In genomic region chr16:48354877-48355585, GRCh38 we compare ENCODE assay signal across 32 cellular contexts. TPM values are rescaled to one million over a fixed set of nuclear protein-coding genes. Genes with fewer than 3 reads are reported as not detected.
A peak's percentile ranks its signal among the peaks of the same experiment; 100 is the strongest.
DNase-seq lines count a peak whose midpoint lies in the region; ATAC-seq, FAIRE-seq and TF ChIP-seq lines count a peak whose summit lies in the region.
"Had no signal": no experiment of that assay in that cellular context is flagged by ENCODE, and none has a peak within 500 bp of the region (broad histone marks: within the 10 kb centered on the region; RNA-seq: fewer than 3 reads in every experiment).

No MANE protein-coding gene starts in this region.

- POLR2A ChIA-PET in HepG2 (lab: Yijun Ruan, JAX), result interaction anchor here (0.8 to 2.8 kb wide), 3 partner anchors 10 to 276 kb away, joined by 3 to 9 read pairs (median 4); no protein-coding TSS in a partner anchor

- WGBS in HepG2 (ENCODE audit: low lambda C conversion rate), result 97% methylated on average over 9 of the region's 9 CpGs
- WGBS in right lobe of liver (ENCODE audit: insufficient coverage, low coverage, low lambda C conversion rate, missing lambda C conversion rate), result 91% methylated on average over 7 of the region's 9 CpGs

- H3K79me2 ChIP-seq in HepG2 (ENCODE audit: insufficient read depth, low read length), result peaks cover 20% of the 10 kb centered on the region

- TF ChIP-seq RAD21 in HepG2 (CRISPR knock-in tag; IDR thresholded peaks at IDR 0.05), result no peak

- H3K27me3 Mint-ChIP-seq in activated naive CD8-positive, alpha-beta T cell, result no peaks in the 10 kb centered on the region
- H3K27me3 Mint-ChIP-seq in progenitor cell of endocrine pancreas (no peaks in the 10 kb centered on the region), type B pancreatic cell (no peaks in the 10 kb centered on the region)
- H3K27me3 Mint-ChIP-seq: activated CD4-positive, alpha-beta memory T cell treated with anti-CD3 and anti-CD28 coated beads for 36 hours had no signal

- no peak overlapping the region for H2AFZ ChIP-seq in HepG2 (ENCODE audit: low read length)
- H2AFZ ChIP-seq: neural progenitor cell had no signal

- DNase-seq in HepG2 (ENCODE audit: low spot score), result no peak
- DNase-seq in right lobe of liver, result no peak
- no peak for DNase-seq in progenitor cell of endocrine pancreas (ENCODE audit: low spot score, unreplicated experiment)
- no peak for DNase-seq in type B pancreatic cell (ENCODE audit: extremely low spot score, unreplicated experiment)
- no peak for DNase-seq in NCI-H2227 treated with DMSO at 0.1 percent for 48 hours (lab: John Stamatoyannopoulos, UW)
- DNase-seq in cerebellar nuclear complex (lab: John Stamatoyannopoulos, UW), result no peak
- DNase-seq in H4 (ENCODE audit: low spot score), result no peak
- DNase-seq: activated CD8-positive, alpha-beta memory T cell treated with anti-CD3 and anti-CD28 coated beads, Interleukin-2, amount 50 U/mL, for 48 hours; activated effector memory CD4-positive, alpha-beta T cell treated with anti-CD3 and anti-CD28 coated beads, Interleukin-2, amount 50 U/mL, for 16 hours; COR-L47; cortex of kidney; endodermal cell; MM.1S; NCI-H1417; NCI-H2029; NCI-H524; NK-92 treated with Interleukin-12 subunit alpha and Interleukin-12 subunit beta, amount 100 ng/mL, for 24 hours; PC-3; right cardiac atrium; Right ventricle myocardium superior; stimulated activated CD4-positive, alpha-beta T cell treated with anti-CD3 and anti-CD28 coated beads, Interleukin-12 subunit alpha, Interleukin-12 subunit beta, amount 100 ng/mL, for 4 hours; stimulated activated CD4-positive, alpha-beta T cell treated with anti-CD3 and anti-CD28 coated beads, Interleukin-2, amount 100 ng/mL, for 48 hours; T-helper 2 cell; upper lobe of left lung had no signal

- in situ Hi-C loops in HepG2 (cut with HindIII; ENCODE audit: extremely low pct_ligation_motif_present, low pct_unique_long_range_greater_than_20kb), result loop anchor here (5.0 kb wide), 1 partner anchor 172 kb away; no protein-coding TSS in a partner anchor

- H3K36me3 Mint-ChIP-seq in activated naive CD8-positive, alpha-beta T cell, result peaks cover 4% of the 10 kb centered on the region
- H3K36me3 Mint-ChIP-seq in progenitor cell of endocrine pancreas (ENCODE audit: insufficient read depth) (peaks cover 19% of the 10 kb centered on the region), type B pancreatic cell (peaks cover 31% of the 10 kb centered on the region)

- no peak for FAIRE-seq in HepG2 (lab: Jason Lieb, UNC)

- no peaks in the 10 kb centered on the region for H3K27me3 ChIP-seq in HepG2 (ENCODE audit: control insufficient read depth in 1 of 2, insufficient read depth in 2 of 2, low read length in 2 of 2)
- no peaks in the 10 kb centered on the region for H3K27me3 ChIP-seq in right lobe of liver
- H3K27me3 ChIP-seq: BLaER1, neural progenitor cell, upper lobe of left lung had no signal

- H3K4me3 ChIP-seq in HepG2 (replicated peaks in 1 of 3; ENCODE audit: insufficient read depth in 1 of 3, low read depth in 2 of 3, low read length in 3 of 3), result no peak overlapping the region
- H3K4me3 ChIP-seq in right lobe of liver, result no peak overlapping the region
- H3K4me3 ChIP-seq: BLaER1, neural progenitor cell, upper lobe of left lung had no signal

- H3K4me1 Mint-ChIP-seq in activated naive CD8-positive, alpha-beta T cell (ENCODE audit: low read depth), result peaks cover 18% of the 10 kb centered on the region
- peaks cover 7% of the 10 kb centered on the region for H3K4me1 Mint-ChIP-seq in progenitor cell of endocrine pancreas (ENCODE audit: low read depth)
- H3K4me1 Mint-ChIP-seq in type B pancreatic cell (ENCODE audit: unreplicated experiment), result peaks cover 6% of the 10 kb centered on the region
- H3K4me1 Mint-ChIP-seq: endodermal cell had no signal

- TF ChIP-seq EP300 in HepG2 (IDR thresholded peaks at IDR 0.05; ENCODE audit: low read depth in 2 of 2, low read length in 2 of 2), result no peak
- TF ChIP-seq EP300 in HepG2 (CRISPR knock-in tag; IDR thresholded peaks at IDR 0.05; ENCODE audit: borderline replicate concordance), result no peak

- TF ChIP-seq CTCF in HepG2 (CRISPR knock-in tag; IDR thresholded peaks at IDR 0.05), result no peak
- TF ChIP-seq CTCF in right lobe of liver (IDR thresholded peaks at IDR 0.05), result no peak
- no peak for TF ChIP-seq CTCF in progenitor cell of endocrine pancreas (IDR thresholded peaks at IDR 0.05; ENCODE audit: unreplicated experiment)
- TF ChIP-seq CTCF in type B pancreatic cell (conservative IDR thresholded peaks at IDR 0.05), result no peak

- H3K9ac ChIP-seq in HepG2 (ENCODE audit: insufficient read depth, low read depth, low read length), result no peak overlapping the region
- H3K9ac ChIP-seq: BLaER1, KMS-11, neural progenitor cell had no signal

- ATAC-seq in HepG2 (no peak), right lobe of liver (no peak)
- ATAC-seq: activated CD4-positive, CD25-positive, alpha-beta regulatory T cell treated with anti-CD3 and anti-CD28 coated beads, Interleukin-2, amount 50 U/mL, for 24 hours; left lobe of liver; PC-3; right cardiac atrium; SK-N-SH treated with all-trans-retinoic acid at 6 μM for 48 hours had no signal

- H3K36me3 ChIP-seq in HepG2 (replicated peaks in 1 of 2; ENCODE audit: control insufficient read depth in 1 of 2, insufficient read depth in 2 of 2, low read length in 2 of 2) (peaks cover 8 to 39% of the 10 kb centered on the region in 2 experiments), right lobe of liver (peaks cover 9 to 33% (median 22%) of the 10 kb centered on the region in 4 donors)
- H3K36me3 ChIP-seq: neural progenitor cell had no signal

- no peaks in the 10 kb centered on the region for H3K9me3 Mint-ChIP-seq in activated naive CD8-positive, alpha-beta T cell (ENCODE audit: low read depth)
- no peaks in the 10 kb centered on the region for H3K9me3 Mint-ChIP-seq in progenitor cell of endocrine pancreas (ENCODE audit: low read depth)
- H3K9me3 Mint-ChIP-seq in type B pancreatic cell, result no peaks in the 10 kb centered on the region
- H3K9me3 Mint-ChIP-seq: activated CD4-positive, alpha-beta memory T cell treated with anti-CD3 and anti-CD28 coated beads for 36 hours; endodermal cell had no signal

- intact Hi-C loops in HepG2 (cut with micrococcal nuclease; ENCODE audit: unreplicated experiment), result no loop called here
- intact Hi-C loops in right lobe of liver (cut with DNase I), result loop anchor here (10.0 kb wide), 2 partner anchors 180 to 270 kb away; no protein-coding TSS in a partner anchor

- CTCF ChIA-PET in HepG2 (lab: Yijun Ruan, JAX; ENCODE audit: low intra/inter-chr PET ratio, low total read pairs), result interaction anchor here (1.7 to 2.8 kb wide), 4 partner anchors 80 to 268 kb away, joined by 5 to 38 read pairs (median 10); no protein-coding TSS in a partner anchor

- no peaks in the 10 kb centered on the region for H3K9me3 ChIP-seq in HepG2 (ENCODE audit: low read length)
- H3K9me3 ChIP-seq in right lobe of liver, result no peaks in the 10 kb centered on the region
- H3K9me3 ChIP-seq: BLaER1, upper lobe of left lung had no signal

- TF ChIP-seq POLR2A in HepG2 (IDR thresholded peaks at IDR 0.05; ENCODE audit: insufficient read depth in 1 of 2, low read depth in 2 of 2, low read length in 2 of 2) (peak in 1 of 2 experiments; percentile 23; a peak in 1 of 4 replicates), right lobe of liver (IDR thresholded peaks at IDR 0.05) (no peak)

- no peaks in the 10 kb centered on the region for H3K4me1 ChIP-seq in HepG2 (ENCODE audit: insufficient read depth, low read length)
- no peaks in the 10 kb centered on the region for H3K4me1 ChIP-seq in right lobe of liver
- H3K4me1 ChIP-seq: neural progenitor cell had no signal

- H3K27ac ChIP-seq in HepG2 (ENCODE audit: extremely low read length, insufficient read depth, low read length) (no peak overlapping the region), right lobe of liver (no peak overlapping the region)
- H3K27ac ChIP-seq: BLaER1, KMS-11, neural progenitor cell, upper lobe of left lung had no signal

- no peaks in the 10 kb centered on the region for H4K20me1 ChIP-seq in HepG2 (ENCODE audit: insufficient read depth, low read length)

- no TSS peak for BruUV-seq in HepG2 (replicated peaks; lab: Mats Ljungman, UMichigan)

- H3K4me3 Mint-ChIP-seq in activated naive CD8-positive, alpha-beta T cell, result no peak overlapping the region
- H3K4me3 Mint-ChIP-seq in progenitor cell of endocrine pancreas (ENCODE audit: low read depth) (no peak overlapping the region), type B pancreatic cell (no peak overlapping the region)
- H3K4me3 Mint-ChIP-seq: activated CD4-positive, alpha-beta memory T cell treated with anti-CD3 and anti-CD28 coated beads for 36 hours; endodermal cell; neural progenitor cell had no signal

- no peak overlapping the region for H3K4me2 ChIP-seq in HepG2 (ENCODE audit: low read depth, low read length)
- H3K4me2 ChIP-seq: KMS-11, neural progenitor cell had no signal

- peak overlapping the region; percentile 34 for H3K27ac Mint-ChIP-seq in activated naive CD8-positive, alpha-beta T cell
- H3K27ac Mint-ChIP-seq in progenitor cell of endocrine pancreas (peak overlapping the region; percentile 71), type B pancreatic cell (peak overlapping the region; percentile 23)
- H3K27ac Mint-ChIP-seq: activated CD4-positive, alpha-beta memory T cell treated with anti-CD3 and anti-CD28 coated beads for 36 hours; endodermal cell; neural progenitor cell had no signal

RNA-seq across cellular contexts. Expression of gene SIAH1, which starts 30.2 kb away (rescaled TPM):
- total RNA-seq in HepG2 (2016; rRNA removed; fragmentation: Illumina TruSeq; extraction: Trizol), result 27.9 and 28.6 TPM in 2 replicates
- total RNA-seq in HepG2 (2016; cell fraction: cytosol; rRNA removed; fragmentation: Illumina TruSeq; extraction: Trizol; ENCODE audit: low read depth), result 12.9 and 14.7 TPM in 2 replicates
- total RNA-seq in HepG2 (2016; cell fraction: insoluble cytoplasmic fraction; rRNA removed; fragmentation: Illumina TruSeq; extraction: Trizol), result 27.3 TPM in 2 replicates
- 34.8 and 35.5 TPM in 2 replicates for total RNA-seq in HepG2 (2016; cell fraction: membrane; rRNA removed; fragmentation: Illumina TruSeq; extraction: Trizol)
- total RNA-seq in HepG2 (2016; cell fraction: nucleus; rRNA removed; fragmentation: Illumina TruSeq; extraction: Trizol), result 31.3 and 31.4 TPM in 2 replicates
- 15.4 and 16.0 TPM in 2 replicates for polyA plus RNA-seq in HepG2 (2011; rRNA removed)
- polyA plus RNA-seq in HepG2 (2011; cell fraction: cytosol; rRNA removed), result 12.9 and 14.9 TPM in 2 replicates
- 15.0 and 21.0 TPM in 2 replicates for polyA plus RNA-seq in HepG2 (2011; cell fraction: nucleus; rRNA removed)
- polyA plus RNA-seq in HepG2 (2012), result 22.2 and 25.1 TPM in 2 replicates
- polyA plus RNA-seq in HepG2 (2016; cell fraction: cytosol; fragmentation: Illumina TruSeq; extraction: Trizol; ENCODE audit: low read depth), result 7.5 TPM in 2 replicates
- polyA plus RNA-seq in HepG2 (2016; cell fraction: insoluble cytoplasmic fraction; fragmentation: Illumina TruSeq; extraction: Trizol; ENCODE audit: low read depth), result 29.2 and 30.6 TPM in 2 replicates
- polyA plus RNA-seq in HepG2 (2016; cell fraction: membrane; fragmentation: Illumina TruSeq; extraction: Trizol; ENCODE audit: low read depth), result 18.6 and 19.2 TPM in 2 replicates
- 36.1 and 41.1 TPM in 2 replicates for polyA plus RNA-seq in HepG2 (2016; cell fraction: nucleus; fragmentation: Illumina TruSeq; extraction: Trizol; ENCODE audit: insufficient read depth, low read depth)
- polyA minus RNA-seq in HepG2 (2011; rRNA and poly(A)+ RNA removed; ENCODE audit: low replicate concordance), result 34.2 and 46.5 TPM in 2 replicates
- 16.2 and 16.6 TPM in 2 replicates for polyA minus RNA-seq in HepG2 (2011; cell fraction: cytosol; rRNA and poly(A)+ RNA removed)
- polyA minus RNA-seq in HepG2 (2011; cell fraction: nucleus; rRNA and poly(A)+ RNA removed), result 47.6 and 57.8 TPM in 2 replicates
- 10 to 100 TPM in 5 of 6 experiments, 1 to 10 TPM in 1; 8.1 to 14.0 (median 11.5) TPM for total RNA-seq in right lobe of liver
- 38.3 and 40.5 TPM in 2 replicates for total RNA-seq in progenitor cell of endocrine pancreas
- 23.3 and 26.8 TPM in 2 replicates for total RNA-seq in type B pancreatic cell (ENCODE audit: low replicate concordance)
- total RNA-seq in H4 (2014; rRNA removed; shearing (Covaris generic)), result 38.3 and 41.1 TPM in 2 replicates
